15 cellular contexts compared by ENCODE assay signal in genomic region chr13:71632721-71633120, GRCh38.
DNase-seq lines count a peak whose midpoint lies in the region; ATAC-seq and TF ChIP-seq lines count a peak whose summit lies in the region.
"Had no signal": no experiment of that assay in that cellular context is flagged by ENCODE, and none has a peak within 500 bp of the region (broad histone marks: within the 10 kb centered on the region; RNA-seq: fewer than 3 reads in every experiment).

No MANE protein-coding gene starts in this region.

- peak overlapping the region; percentile 23; the same call in 1 of the 2 replicates for H3K27ac Mint-ChIP-seq in WTC11
- H3K27ac Mint-ChIP-seq: CD4-positive, alpha-beta T cell; H9 had no signal

- H3K27me3 Mint-ChIP-seq in WTC11 (ENCODE audit: low read depth): no peaks in the 10 kb centered on the region
- H3K27me3 Mint-ChIP-seq: CD4-positive, alpha-beta T cell had no signal

- H3K4me3 Mint-ChIP-seq in WTC11: no peak overlapping the region
- H3K4me3 Mint-ChIP-seq: CD4-positive, alpha-beta T cell; H9 had no signal

- H3K9me3 ChIP-seq in heart right ventricle: no peaks in the 10 kb centered on the region
- H3K9me3 ChIP-seq: BLaER1 treated with 17β-estradiol and CSF1 and Interleukin-3, amounts not matched to agents 10 nM and 100 nM had no signal

- no peaks in the 10 kb centered on the region for H3K36me3 ChIP-seq in heart right ventricle
- H3K36me3 ChIP-seq: BLaER1 treated with 17β-estradiol and CSF1 and Interleukin-3, amounts not matched to agents 10 nM and 100 nM had no signal

- no peaks in the 10 kb centered on the region for H3K36me3 Mint-ChIP-seq in WTC11

- peak overlapping the region in 6 of 10 donors; percentile 4 to 63 (median 34) for H3K27ac ChIP-seq in heart right ventricle
- H3K27ac ChIP-seq: BLaER1 treated with 17β-estradiol and CSF1 and Interleukin-3, amounts not matched to agents 10 nM and 100 nM had no signal

- H3K4me1 Mint-ChIP-seq in WTC11: peaks cover 35% of the 10 kb centered on the region

- no peaks in the 10 kb centered on the region for H3K27me3 ChIP-seq in heart right ventricle
- H3K27me3 ChIP-seq: BLaER1 treated with 17β-estradiol and CSF1 and Interleukin-3, amounts not matched to agents 10 nM and 100 nM had no signal

- H3K9me3 Mint-ChIP-seq in WTC11: no peaks in the 10 kb centered on the region
- H3K9me3 Mint-ChIP-seq: CD4-positive, alpha-beta T cell; H9 had no signal

- H3K4me1 ChIP-seq in heart right ventricle: peaks cover 0 to 26% (median 0%) of the 10 kb centered on the region in 9 donors

- ATAC-seq in heart right ventricle (no peak), Right ventricle myocardium superior (ENCODE audit: poor library complexity) (no peak), WTC11 (no peak), GM19324 (IDR thresholded peaks at IDR 0.05; ENCODE audit: low FRiP score, unreplicated experiment) (no peak)

- intact Hi-C loops in heart right ventricle (cut with DNase I) (no loop called here), Right ventricle myocardium superior (cut with DNase I) (no loop called here)

- TF ChIP-seq CTCF in heart right ventricle (IDR thresholded peaks at IDR 0.05) (no peak), WTC11 (IDR thresholded peaks at IDR 0.05) (no peak), fibroblast of pulmonary artery (IDR thresholded peaks at IDR 0.05; ENCODE audit: low read length, missing control alignments) (no peak)

- POLR2A ChIA-PET in WTC11 (lab: Charles Lee): no interaction called here

- no peak overlapping the region for H3K4me3 ChIP-seq in heart right ventricle
- no peak overlapping the region for H3K4me3 ChIP-seq in fibroblast of pulmonary artery (replicated peaks; ENCODE audit: low read depth, low read length)
- H3K4me3 ChIP-seq: BLaER1 treated with 17β-estradiol and CSF1 and Interleukin-3, amounts not matched to agents 10 nM and 100 nM had no signal

- DNase-seq in heart right ventricle: no peak
- no peak for DNase-seq in Right ventricle myocardium superior
- no peak for DNase-seq in WTC11 (ENCODE audit: low spot score)
- peak; percentile 18 for DNase-seq in fibroblast of pulmonary artery (ENCODE audit: low read depth)
- peak; percentile 65 for DNase-seq in pulmonary artery endothelial cell (ENCODE audit: low read depth, low spot score)
- DNase-seq in cerebellar nuclear complex (lab: John Stamatoyannopoulos, UW): no peak
- no peak for DNase-seq in CD1c-positive myeloid dendritic cell (ENCODE audit: extremely low spot score)
- DNase-seq: 8988T; ACHN; CD4-positive, alpha-beta T cell; DMS79; GOT3; H9 had no signal

- 89% methylated on average over 1 of the region's 1 CpG for WGBS in heart right ventricle, 2 donors

- CTCF ChIA-PET in WTC11 (lab: Charles Lee): interaction anchor here (0.6 kb wide), 1 partner anchor 68 kb away, joined by 3 read pairs; no protein-coding TSS in a partner anchor

TF ChIP-seq in WTC11, 78 proteins besides CTCF, POLR2A, EP300 and RAD21:
- no peak for TF ChIP-seq ZNF532 (CRISPR knock-in tag; IDR thresholded peaks at IDR 0.05; ENCODE audit: borderline replicate concordance)

Comparison
In these comparisons a context has a peak if more than half of its experiments do, and no peak if none do; other contexts are left out.
1. DNase-seq: peak in fibroblast of pulmonary artery (single experiment) and pulmonary artery endothelial cell (single experiment); none in heart right ventricle (0 of 2), Right ventricle myocardium superior (single experiment), WTC11 (single experiment), cerebellar nuclear complex (0 of 2) and CD1c-positive myeloid dendritic cell (single experiment).